Comparison of ENCODE assay signal across 10 cellular contexts in genomic region chr19:2695288-2695866, GRCh38. TPM values are rescaled to one million over a fixed set of nuclear protein-coding genes. Genes with fewer than 3 reads are reported as not detected.
A peak's percentile ranks its signal among the peaks of the same experiment; 100 is the strongest.
DNase-seq lines count a peak whose midpoint lies in the region; ATAC-seq and TF ChIP-seq lines count a peak whose summit lies in the region.
"Had no signal": no experiment of that assay in that cellular context is flagged by ENCODE, and none has a peak within 500 bp of the region (broad histone marks: within the 10 kb centered on the region; RNA-seq: fewer than 3 reads in every experiment).

No MANE protein-coding gene starts in this region.

- CTCF ChIA-PET in RWPE1 (lab: Yijun Ruan, JAX): no interaction called here

- no peak for TF ChIP-seq CTCF in RWPE1 (conservative IDR thresholded peaks at IDR 0.05; ENCODE audit: low read depth)

- intact Hi-C loops in left cardiac atrium (cut with DNase I) (no loop called here), posterior cingulate gyrus (cut with DNase I) (no loop called here)

- H3K27ac ChIP-seq in RWPE1: no peak overlapping the region

- DNase-seq in GDM1 (lab: John Stamatoyannopoulos, UW) (peak; percentile 79), amygdala (lab: John Stamatoyannopoulos, UW) (peak in 55 of 56 donors; percentile 42 to 95 (median 86)), left cardiac atrium (no peak), posterior cingulate gyrus (peak; percentile 77 to 98 (median 88)), EL (no peak), RWPE1 (ENCODE audit: low spot score) (no peak)
- DNase-seq: CD8-positive, alpha-beta memory T cell; NCI-H2029 treated with DMSO at 0.1 percent for 48 hours had no signal

- ATAC-seq in left cardiac atrium (peak; percentile 76 to 80), HG03135 (IDR thresholded peaks at IDR 0.05; ENCODE audit: unreplicated experiment) (no peak), GM18858 (IDR thresholded peaks at IDR 0.05; ENCODE audit: unreplicated experiment) (no peak)

- POLR2A ChIA-PET in RWPE1 (lab: Yijun Ruan, JAX; ENCODE audit: low non-redundant PET): no interaction called here

RNA-seq across cellular contexts. Expression of gene GNG7, which starts 7.1 kb away (rescaled TPM):
- total RNA-seq in left cardiac atrium: 10 to 100 TPM; 19.8 to 45.9 TPM

RNA-seq across cellular contexts. Expression of gene DIRAS1, which starts 25.8 kb away (rescaled TPM):
- 100 to 1,000 TPM; 108 to 211 TPM for total RNA-seq in left cardiac atrium

RNA-seq across cellular contexts. Expression of gene SLC39A3, which starts 44.4 kb away (rescaled TPM):
- total RNA-seq in left cardiac atrium: 10 to 100 TPM; 21.9 to 25.5 TPM

Comparison
In these comparisons a context has a peak if more than half of its experiments do, and no peak if none do; other contexts are left out.
1. DNase-seq: peak in GDM1 (single experiment), amygdala (55 of 56) and posterior cingulate gyrus (10 of 10); none in left cardiac atrium (single experiment), EL (single experiment) and RWPE1 (single experiment).
2. ATAC-seq: peak in left cardiac atrium (2 of 2); none in HG03135 (single experiment) and GM18858 (single experiment).